Comparison of ENCODE assay signal across 28 cellular contexts in genomic region chr3:160392798-160393197, GRCh38.
"Had no signal": no experiment of that assay in that cellular context is flagged by ENCODE, and none has a peak within 500 bp of the region (broad histone marks: within the 10 kb centered on the region; RNA-seq: fewer than 3 reads in every experiment).

No MANE protein-coding gene starts in this region.

- DNase-seq: stimulated activated CD4-positive, alpha-beta T cell treated with anti-CD3 and anti-CD28 coated beads, Interleukin-2, amount 100 ng/mL, for 48 hours; stimulated activated CD4-positive, alpha-beta T cell treated with anti-CD3 and anti-CD28 coated beads, Interleukin-4, amount 100 ng/mL, for 1 hour; stimulated activated CD4-positive, alpha-beta T cell treated with anti-CD3 and anti-CD28 coated beads, Interleukin-4, amount 100 ng/mL, for 24 hours; stimulated activated CD4-positive, alpha-beta T cell treated with anti-CD3 and anti-CD28 coated beads, Interleukin-4, amount 100 ng/mL, for 4 hours; stimulated activated CD8-positive, alpha-beta memory T cell treated with anti-CD3 and anti-CD28 coated beads, Interleukin-4, amount 100 ng/mL, for 48 hours; stimulated activated naive B cell treated with anti-CD40 and anti-IgM and Interleukin-4, amounts not matched to agents 10 μg/mL and 1 μg/mL and 100 μg/mL, for 72 hours; stimulated activated naive CD4-positive, alpha-beta T cell; stimulated activated naive CD4-positive, alpha-beta T cell treated with Interleukin-2 at 50 U/mL for 16 hours; stimulated activated naive CD8-positive, alpha-beta T cell treated with anti-CD3 and anti-CD28 coated beads, Interleukin-15, amount 100 ng/mL, for 72 hours; stimulated activated naive CD8-positive, alpha-beta T cell treated with anti-CD3 and anti-CD28 coated beads, Interleukin-15, Interleukin-2, amounts not matched to agents 100 U/mL and 50 U/mL, for 24 hours; stomach; substantia nigra; testis; thyroid gland; tibial artery; transverse colon; upper lobe of left lung; upper lobe of right lung; uterus had no signal

- H3K27me3 Mint-ChIP-seq: stimulated activated memory B cell treated with anti-CD40 and anti-IgM and Interleukin-4, amounts not matched to agents 10 μg/mL and 1 μg/mL and 100 μg/mL, for 72 hours; stimulated activated naive B cell treated with anti-CD40 and anti-IgM and Interleukin-4, amounts not matched to agents 10 μg/mL and 1 μg/mL and 100 μg/mL, for 72 hours; stimulated activated naive CD8-positive, alpha-beta T cell treated with anti-CD3 and anti-CD28 coated beads, Interleukin-15, amount 100 ng/mL, for 72 hours; stimulated activated naive CD8-positive, alpha-beta T cell treated with anti-CD3 and anti-CD28 coated beads, Interleukin-15, Interleukin-2, amounts not matched to agents 100 ng/mL and 50 ng/mL, for 24 hours; type B pancreatic cell had no signal

- H3K9me3 ChIP-seq: stomach, suprapubic skin, testis, thoracic aorta, thyroid gland, tibial artery, tibial nerve, transverse colon, upper lobe of left lung, upper lobe of right lung, uterus, vagina had no signal

- H3K9me3 Mint-ChIP-seq: stimulated activated effector memory CD8-positive, alpha-beta T cell treated with anti-CD3 and anti-CD28 coated beads, Interleukin-12 subunit alpha, Interleukin-12 subunit beta, amount 100 ng/mL, for 72 hours; stimulated activated memory B cell treated with anti-CD40 and anti-IgM and Interleukin-4, amounts not matched to agents 10 μg/mL and 1 μg/mL and 100 μg/mL, for 72 hours; stimulated activated naive B cell treated with anti-CD40 and anti-IgM and Interleukin-4, amounts not matched to agents 10 μg/mL and 1 μg/mL and 100 μg/mL, for 72 hours; stimulated activated naive CD8-positive, alpha-beta T cell treated with anti-CD3 and anti-CD28 coated beads, Interleukin-15, amount 100 ng/mL, for 72 hours; stimulated activated naive CD8-positive, alpha-beta T cell treated with anti-CD3 and anti-CD28 coated beads, Interleukin-15, Interleukin-2, amounts not matched to agents 100 ng/mL and 50 ng/mL, for 24 hours; type B pancreatic cell had no signal

- H3K36me3 Mint-ChIP-seq: stimulated activated effector memory CD8-positive, alpha-beta T cell treated with anti-CD3 and anti-CD28 coated beads, Interleukin-12 subunit alpha, Interleukin-12 subunit beta, amount 100 ng/mL, for 72 hours had no signal

- ATAC-seq: stimulated activated effector memory CD8-positive, alpha-beta T cell treated with anti-CD3 and anti-CD28 coated beads, Interleukin-12 subunit alpha, Interleukin-12 subunit beta, amount 100 ng/mL, for 72 hours; stimulated activated memory B cell treated with anti-CD40 and anti-IgM and Interleukin-4, amounts not matched to agents 10 μg/mL and 1 μg/mL and 100 μg/mL, for 72 hours; stimulated activated naive B cell treated with anti-CD40 and anti-IgM and Interleukin-4, amounts not matched to agents 10 μg/mL and 1 μg/mL and 100 μg/mL, for 72 hours; stimulated activated naive CD8-positive, alpha-beta T cell treated with anti-CD3 and anti-CD28 coated beads, Interleukin-15, amount 100 ng/mL, for 72 hours; stimulated activated naive CD8-positive, alpha-beta T cell treated with anti-CD3 and anti-CD28 coated beads, Interleukin-15, Interleukin-2, amounts not matched to agents 100 U/mL and 50 U/mL, for 24 hours; upper lobe of right lung had no signal

- H3K27ac ChIP-seq: stomach, suprapubic skin, testis, thoracic aorta, thyroid gland, tibial artery, tibial nerve, transverse colon, upper lobe of left lung, upper lobe of right lung, uterus, vagina had no signal

- H3K36me3 ChIP-seq: suprapubic skin, thoracic aorta, thyroid gland, tibial artery, tibial nerve, transverse colon, upper lobe of left lung, upper lobe of right lung, uterus, vagina had no signal

- FAIRE-seq: urothelium cell line had no signal

- H3K4me1 ChIP-seq: testis, thyroid gland, transverse colon, upper lobe of right lung, uterus, vagina had no signal

- H3K4me3 Mint-ChIP-seq: stimulated activated effector memory CD8-positive, alpha-beta T cell treated with anti-CD3 and anti-CD28 coated beads, Interleukin-12 subunit alpha, Interleukin-12 subunit beta, amount 100 ng/mL, for 72 hours; stimulated activated memory B cell treated with anti-CD40 and anti-IgM and Interleukin-4, amounts not matched to agents 10 μg/mL and 1 μg/mL and 100 μg/mL, for 72 hours; stimulated activated naive B cell treated with anti-CD40 and anti-IgM and Interleukin-4, amounts not matched to agents 10 μg/mL and 1 μg/mL and 100 μg/mL, for 72 hours; stimulated activated naive CD8-positive, alpha-beta T cell treated with anti-CD3 and anti-CD28 coated beads, Interleukin-15, amount 100 ng/mL, for 72 hours; stimulated activated naive CD8-positive, alpha-beta T cell treated with anti-CD3 and anti-CD28 coated beads, Interleukin-15, Interleukin-2, amounts not matched to agents 100 ng/mL and 50 ng/mL, for 24 hours; type B pancreatic cell had no signal

- H3K27me3 ChIP-seq: stomach, suprapubic skin, testis, thyroid gland, tibial artery, tibial nerve, transverse colon, upper lobe of left lung, upper lobe of right lung, uterus, vagina had no signal

- H3K27ac Mint-ChIP-seq: stimulated activated effector memory CD8-positive, alpha-beta T cell treated with anti-CD3 and anti-CD28 coated beads, Interleukin-12 subunit alpha, Interleukin-12 subunit beta, amount 100 ng/mL, for 72 hours; stimulated activated memory B cell treated with anti-CD40 and anti-IgM and Interleukin-4, amounts not matched to agents 10 μg/mL and 1 μg/mL and 100 μg/mL, for 72 hours; stimulated activated naive B cell treated with anti-CD40 and anti-IgM and Interleukin-4, amounts not matched to agents 10 μg/mL and 1 μg/mL and 100 μg/mL, for 72 hours; stimulated activated naive CD8-positive, alpha-beta T cell treated with anti-CD3 and anti-CD28 coated beads, Interleukin-15, amount 100 ng/mL, for 72 hours; stimulated activated naive CD8-positive, alpha-beta T cell treated with anti-CD3 and anti-CD28 coated beads, Interleukin-15, Interleukin-2, amounts not matched to agents 100 ng/mL and 50 ng/mL, for 24 hours; type B pancreatic cell had no signal

- H3K4me3 ChIP-seq: stomach, suprapubic skin, testis, thoracic aorta, thyroid gland, tibial artery, tibial nerve, transverse colon, upper lobe of left lung, upper lobe of right lung, uterus, vagina had no signal
